Comparison of ENCODE assay signal across 19 cellular contexts in the genomic region with DNA sequence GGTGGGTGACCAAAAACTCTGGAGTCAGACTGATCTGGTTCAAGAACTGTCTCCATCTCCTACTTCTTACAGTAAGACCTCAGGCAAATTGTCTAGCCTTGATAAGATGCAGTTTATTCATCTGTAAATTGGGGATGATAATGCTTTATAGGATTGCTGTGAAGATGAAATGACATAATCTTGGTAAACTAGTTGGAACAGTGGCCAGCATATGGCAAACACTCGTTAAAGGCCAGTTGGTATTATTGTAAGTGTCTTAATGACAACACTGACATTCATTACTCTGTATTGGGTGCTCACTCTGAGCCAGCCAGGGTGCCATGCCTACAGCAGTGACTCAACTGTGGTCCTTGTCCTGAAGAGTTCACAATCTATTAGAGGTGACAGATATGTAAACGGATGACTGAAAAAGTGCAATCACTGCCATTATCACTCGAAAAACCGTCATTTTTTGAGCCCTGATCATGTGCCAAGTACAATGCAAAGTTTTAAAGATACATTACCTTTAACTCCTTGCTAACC.
"Had no signal": no experiment of that assay in that cellular context is flagged by ENCODE, and none has a peak within 500 bp of the region (broad histone marks: within the 10 kb centered on the region; RNA-seq: fewer than 3 reads in every experiment).

No MANE protein-coding gene starts in this region.

- H3K4me3 ChIP-seq: lower lobe of right lung, tibial nerve had no signal

- H3K9me3 Mint-ChIP-seq: activated CD4-positive, alpha-beta T cell treated with anti-CD3 and anti-CD28 coated beads, Interleukin-2, amount 10 ng/mL, durations not matched to agents 7 days and 5 days; activated CD8-positive, alpha-beta T cell treated with anti-CD3 and anti-CD28 coated beads for 36 hours; activated T-helper 1 cell treated with anti-CD3 and anti-CD28 coated beads, Interleukin-12 subunit alpha, Interleukin-12 subunit beta, Interleukin-2, Interleukin-4 antibody, amounts not matched to agents 30 ng/mL and 10 ng/mL and 1 ng/mL, durations not matched to agents 14 hours and 24 hours and 36 hours; neural crest cell had no signal

- H3K9me3 ChIP-seq: lower lobe of right lung, tibial nerve had no signal

- DNase-seq: activated CD4-positive, alpha-beta T cell treated with anti-CD3 and anti-CD28 coated beads, Interleukin-2, amount 10 ng/mL, durations not matched to agents 7 days and 5 days; activated CD8-positive, alpha-beta T cell treated with anti-CD3 and anti-CD28 coated beads for 36 hours; anterior cingulate cortex; effector memory CD4-positive, alpha-beta T cell; kidney glomerular epithelial cell; lower lobe of right lung; mesenchymal stem cell; naive thymus-derived CD8-positive, alpha-beta T cell; nucleus accumbens; right cardiac atrium; stimulated activated naive CD4-positive, alpha-beta T cell treated with Interleukin-2 at 50 U/mL for 16 hours had no signal

- H3K36me3 Mint-ChIP-seq: activated naive CD8-positive, alpha-beta T cell had no signal

- H3K27me3 ChIP-seq: tibial nerve had no signal

- H3K4me3 Mint-ChIP-seq: activated CD4-positive, alpha-beta T cell treated with anti-CD3 and anti-CD28 coated beads, Interleukin-2, amount 10 ng/mL, durations not matched to agents 7 days and 5 days; activated CD8-positive, alpha-beta T cell treated with anti-CD3 and anti-CD28 coated beads for 36 hours; activated naive CD8-positive, alpha-beta T cell; activated T-helper 1 cell treated with anti-CD3 and anti-CD28 coated beads, Interleukin-12 subunit alpha, Interleukin-12 subunit beta, Interleukin-2, Interleukin-4 antibody, amounts not matched to agents 30 ng/mL and 10 ng/mL and 1 ng/mL, durations not matched to agents 14 hours and 24 hours and 36 hours; naive thymus-derived CD8-positive, alpha-beta T cell; neural crest cell had no signal

- H3K36me3 ChIP-seq: lower lobe of right lung, tibial nerve had no signal

- FAIRE-seq: bronchial epithelial cell, colon, frontal cortex had no signal

- ATAC-seq: activated CD8-positive, alpha-beta T cell treated with anti-CD3 and anti-CD28 coated beads for 36 hours; left lobe of liver; lower lobe of right lung; naive thymus-derived CD8-positive, alpha-beta T cell; right cardiac atrium had no signal

- H3K27ac ChIP-seq: lower lobe of right lung, tibial nerve had no signal

- H3K27ac Mint-ChIP-seq: activated CD4-positive, alpha-beta T cell treated with anti-CD3 and anti-CD28 coated beads, Interleukin-2, amount 10 ng/mL, durations not matched to agents 7 days and 5 days; activated CD8-positive, alpha-beta T cell treated with anti-CD3 and anti-CD28 coated beads for 36 hours; activated naive CD8-positive, alpha-beta T cell; activated T-helper 1 cell treated with anti-CD3 and anti-CD28 coated beads, Interleukin-12 subunit alpha, Interleukin-12 subunit beta, Interleukin-2, Interleukin-4 antibody, amounts not matched to agents 30 ng/mL and 10 ng/mL and 1 ng/mL, durations not matched to agents 14 hours and 24 hours and 36 hours had no signal
